ENCODE assay signal across 10 cellular contexts in the genomic region with DNA sequence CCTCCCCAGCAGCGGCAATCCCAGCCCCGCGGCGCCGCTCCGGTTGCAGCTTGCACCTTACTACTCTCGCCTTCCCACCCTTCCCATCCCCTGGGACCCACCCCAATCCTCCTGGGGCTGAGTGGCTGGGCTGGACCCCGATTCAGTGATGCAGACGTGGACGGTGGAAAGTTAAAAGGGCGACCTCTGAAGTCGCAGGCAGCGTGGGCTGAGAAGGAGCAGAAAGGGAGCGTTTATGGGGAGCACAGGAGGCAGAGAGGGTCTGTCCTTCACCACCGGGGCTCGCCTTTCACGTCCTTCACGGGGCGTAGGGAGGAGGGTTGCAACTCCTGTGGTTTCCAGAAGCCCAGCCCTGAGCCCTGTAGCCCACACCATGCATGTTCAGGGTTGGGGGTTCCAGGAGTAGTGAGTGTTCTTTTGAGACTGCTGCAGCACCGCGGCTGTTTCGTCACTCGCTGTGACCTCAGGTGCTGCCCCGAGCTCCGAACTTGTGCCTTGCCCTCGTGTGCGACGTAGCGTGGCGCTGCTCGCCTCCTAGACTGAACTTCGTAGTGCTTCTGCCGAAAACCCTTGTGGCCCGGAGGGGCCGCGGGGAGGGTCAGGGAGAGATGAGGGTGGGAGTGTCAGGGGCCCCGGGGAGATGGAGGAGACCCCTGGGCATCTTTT. TPM values are rescaled to one million over a fixed set of nuclear protein-coding genes. Genes with fewer than 3 reads are reported as not detected.
DNase-seq lines count a peak whose midpoint lies in the region; ATAC-seq and TF ChIP-seq lines count a peak whose summit lies in the region.
"Had no signal": no experiment of that assay in that cellular context is flagged by ENCODE, and none has a peak within 500 bp of the region (broad histone marks: within the 10 kb centered on the region; RNA-seq: fewer than 3 reads in every experiment).

No MANE protein-coding gene starts in this region.

- H3K36me3 ChIP-seq in left lung (no peaks in the 10 kb centered on the region), upper lobe of left lung (no peaks in the 10 kb centered on the region)
- no peaks in the 10 kb centered on the region for H3K36me3 ChIP-seq in CD8-positive, alpha-beta T cell (ENCODE audit: insufficient read depth, low read length)

- ATAC-seq in left lung (no peak), upper lobe of left lung (ENCODE audit: low FRiP score in 2 of 2) (no peak), HG02610 (IDR thresholded peaks at IDR 0.05; ENCODE audit: unreplicated experiment) (no peak)
- ATAC-seq in CD8-positive, alpha-beta T cell, result no peak
- ATAC-seq: body of pancreas had no signal

- POLR2A ChIA-PET in CD8-positive, alpha-beta T cell (lab: Charles Lee), result no interaction called here

- H3K9me3 ChIP-seq in left lung (no peaks in the 10 kb centered on the region), upper lobe of left lung (no peaks in the 10 kb centered on the region)
- H3K9me3 ChIP-seq in CD8-positive, alpha-beta T cell (ENCODE audit: low read length), result no peaks in the 10 kb centered on the region
- H3K9me3 ChIP-seq: body of pancreas had no signal

- no peak overlapping the region for H3K27ac Mint-ChIP-seq in activated T-cell treated with anti-CD3 and anti-CD28 coated beads, Interleukin-2, amount 50 U/mL, for 24 hours
- peak overlapping the region in 3 of 5 experiments; percentile 68 to 80 (median 73) for H3K27ac Mint-ChIP-seq in brain
- H3K27ac Mint-ChIP-seq in CD8-positive, alpha-beta T cell, result no peak overlapping the region

- no peaks in the 10 kb centered on the region for H3K36me3 Mint-ChIP-seq in activated T-cell treated with anti-CD3 and anti-CD28 coated beads, Interleukin-2, amount 50 U/mL, for 24 hours (ENCODE audit: low read depth)
- peaks cover 15% of the 10 kb centered on the region for H3K36me3 Mint-ChIP-seq in brain
- no peaks in the 10 kb centered on the region for H3K36me3 Mint-ChIP-seq in CD8-positive, alpha-beta T cell

- peaks cover 11% of the 10 kb centered on the region for H3K4me1 Mint-ChIP-seq in activated T-cell treated with anti-CD3 and anti-CD28 coated beads, Interleukin-2, amount 50 U/mL, for 24 hours (ENCODE audit: low read depth)
- H3K4me1 Mint-ChIP-seq in brain, result peaks cover 26% of the 10 kb centered on the region
- H3K4me1 Mint-ChIP-seq in CD8-positive, alpha-beta T cell (ENCODE audit: low read depth), result no peaks in the 10 kb centered on the region

- TF ChIP-seq EP300 in upper lobe of left lung (IDR thresholded peaks at IDR 0.05), result no peak

- no peak for DNase-seq in activated T-cell treated with anti-CD3 and anti-CD28 coated beads, Interleukin-2, amount 50 U/mL, for 24 hours
- DNase-seq in activated T-cell treated with anti-CD3 and anti-CD28 coated beads, Interleukin-2, amount 50 U/mL, for 1 hour, result no peak
- no peak for DNase-seq in left lung
- peak in 1 of 2 donors; percentile 20 for DNase-seq in upper lobe of left lung
- no peak for DNase-seq in NCI-H524 treated with DMSO at 0.1 percent for 48 hours (lab: John Stamatoyannopoulos, UW)
- no peak for DNase-seq in CD8-positive, alpha-beta T cell
- DNase-seq: DMS79 treated with DMSO at 0.1 percent for 48 hours had no signal

- TF ChIP-seq CTCF in brain (conservative IDR thresholded peaks at IDR 0.05) (no peak), left lung (IDR thresholded peaks at IDR 0.05) (no peak), upper lobe of left lung (IDR thresholded peaks at IDR 0.05) (no peak)
- no peak for TF ChIP-seq CTCF in CD8-positive, alpha-beta T cell (IDR thresholded peaks at IDR 0.05)

- CTCF ChIA-PET in CD8-positive, alpha-beta T cell (lab: Charles Lee), result no interaction called here

- H3K9me3 Mint-ChIP-seq in activated T-cell treated with anti-CD3 and anti-CD28 coated beads, Interleukin-2, amount 50 U/mL, for 24 hours, result peaks cover 4% of the 10 kb centered on the region
- H3K9me3 Mint-ChIP-seq in brain, result peaks cover 11 to 21% (median 14%) of the 10 kb centered on the region in 5 experiments
- H3K9me3 Mint-ChIP-seq in CD8-positive, alpha-beta T cell, result peaks cover 4% of the 10 kb centered on the region

- WGBS in upper lobe of left lung, 2 donors, result 3 to 45% methylated on average over 10 to 33 of the region's 37 CpGs

- H3K4me3 Mint-ChIP-seq in activated T-cell treated with anti-CD3 and anti-CD28 coated beads, Interleukin-2, amount 50 U/mL, for 24 hours, result peak overlapping the region; percentile 44
- peak overlapping the region; percentile 85 to 94 (median 90) for H3K4me3 Mint-ChIP-seq in brain
- H3K4me3 Mint-ChIP-seq in CD8-positive, alpha-beta T cell, result no peak overlapping the region

- no peak overlapping the region for H3K27ac ChIP-seq in left lung
- H3K27ac ChIP-seq in upper lobe of left lung, result no peak overlapping the region
- no peak overlapping the region for H3K27ac ChIP-seq in CD8-positive, alpha-beta T cell (ENCODE audit: low read depth, low read length)
- H3K27ac ChIP-seq: body of pancreas had no signal

- H3K4me3 ChIP-seq in left lung (peak overlapping the region; percentile 22 to 27), upper lobe of left lung (peak overlapping the region in 3 of 4 donors; percentile 39 to 53 (median 49))
- H3K4me3 ChIP-seq in CD8-positive, alpha-beta T cell (ENCODE audit: low read depth, low read length), result no peak overlapping the region
- H3K4me3 ChIP-seq: body of pancreas had no signal

- H3K27me3 ChIP-seq in left lung, result peaks cover 7 to 51% of the 10 kb centered on the region in 2 donors
- H3K27me3 ChIP-seq in upper lobe of left lung, result peaks cover 0 to 12% (median 0%) of the 10 kb centered on the region in 4 donors
- H3K27me3 ChIP-seq in CD8-positive, alpha-beta T cell (ENCODE audit: insufficient read depth, low read length), result no peaks in the 10 kb centered on the region
- H3K27me3 ChIP-seq: body of pancreas had no signal

- intact Hi-C loops in left lung (cut with DNase I), result no loop called here
- intact Hi-C loops in CD8-positive, alpha-beta T cell (cut with DNase I, micrococcal nuclease), result no loop called here

- no peaks in the 10 kb centered on the region for H3K4me1 ChIP-seq in left lung
- H3K4me1 ChIP-seq in upper lobe of left lung, result peaks cover 0 to 31% (median 2%) of the 10 kb centered on the region in 4 donors
- no peaks in the 10 kb centered on the region for H3K4me1 ChIP-seq in CD8-positive, alpha-beta T cell (ENCODE audit: insufficient read depth, low read length)

- TF ChIP-seq POLR2A in upper lobe of left lung (IDR thresholded peaks at IDR 0.05), result no peak

- peaks cover 76% of the 10 kb centered on the region for H3K27me3 Mint-ChIP-seq in activated T-cell treated with anti-CD3 and anti-CD28 coated beads, Interleukin-2, amount 50 U/mL, for 24 hours
- peaks cover 43% of the 10 kb centered on the region for H3K27me3 Mint-ChIP-seq in brain
- peaks cover 32% of the 10 kb centered on the region for H3K27me3 Mint-ChIP-seq in CD8-positive, alpha-beta T cell (ENCODE audit: low read depth)

RNA-seq across cellular contexts. Expression of gene NHS, which starts 1.5 kb away (rescaled TPM):
- 1.7 TPM for polyA plus RNA-seq in brain (ENCODE audit: insufficient read depth, low read depth, low replicate concordance)
- total RNA-seq in left lung, result 1 to 10 TPM; 1.4 to 2.0 TPM
- 1 to 10 TPM in 5 of 6 donors, under 1 TPM in 1; 0.46 to 6.3 (median 2.4) TPM for total RNA-seq in upper lobe of left lung
- total RNA-seq in CD8-positive, alpha-beta T cell, result under 1 TPM; 0.03 to 0.14 TPM

Comparison
In these comparisons a context has a peak if more than half of its experiments do, and no peak if none do; other contexts are left out.
1. H3K27ac Mint-ChIP-seq: peak in brain (3 of 5); none in activated T-cell treated with anti-CD3 and anti-CD28 coated beads, Interleukin-2, amount 50 U/mL, for 24 hours (single experiment) and CD8-positive, alpha-beta T cell (single experiment).